In the genomic region with DNA sequence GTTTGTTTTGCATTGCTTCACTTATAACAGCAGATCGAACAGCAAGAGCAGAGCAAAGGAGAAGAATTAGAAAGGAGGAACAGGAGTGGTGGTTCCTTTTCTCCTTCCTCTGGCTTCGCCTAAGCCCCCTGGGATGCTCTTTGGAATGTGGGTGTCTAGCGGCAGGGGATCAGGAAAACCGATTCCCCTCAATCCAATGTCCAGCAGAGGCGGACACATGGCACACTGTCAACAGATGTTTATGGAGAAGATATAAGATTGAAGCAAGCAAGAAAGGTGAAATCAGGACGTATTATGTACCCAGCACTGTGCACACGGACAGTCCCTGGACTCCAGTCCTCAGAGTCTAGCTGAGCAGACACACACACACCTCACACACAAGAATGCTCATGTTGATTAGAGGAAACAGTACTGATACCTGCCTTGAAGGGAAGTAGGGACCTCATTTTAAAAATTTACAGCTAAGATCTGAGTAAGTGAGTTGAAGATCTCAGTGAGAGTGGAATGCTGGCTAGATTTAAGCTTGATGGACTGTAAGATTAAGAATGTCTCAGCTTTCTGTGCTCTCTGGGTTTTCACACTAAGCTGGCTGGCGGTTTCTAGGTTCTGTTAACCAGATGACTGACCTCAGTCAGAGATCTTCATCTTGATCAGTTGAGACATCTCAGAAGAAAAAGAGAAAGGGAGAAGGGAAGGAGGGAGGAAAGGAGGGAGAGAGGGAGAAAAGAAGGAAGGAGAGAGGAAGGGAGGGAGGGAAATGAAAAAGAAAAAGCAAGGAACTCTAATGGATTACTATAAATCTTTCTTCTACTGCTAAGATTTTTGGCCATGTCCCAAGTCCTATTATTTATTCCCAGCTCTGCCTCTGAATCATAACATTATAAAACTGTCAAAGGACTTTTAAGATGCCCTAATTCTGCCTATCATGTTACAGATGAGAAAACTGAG, we compare ENCODE assay signal across 15 cellular contexts. TPM values are rescaled to one million over a fixed set of nuclear protein-coding genes. Genes with fewer than 3 reads are reported as not detected.
DNase-seq lines count a peak whose midpoint lies in the region; ATAC-seq, FAIRE-seq and TF ChIP-seq lines count a peak whose summit lies in the region.
"Had no signal": no experiment of that assay in that cellular context is flagged by ENCODE, and none has a peak within 500 bp of the region (broad histone marks: within the 10 kb centered on the region; RNA-seq: fewer than 3 reads in every experiment).

No MANE protein-coding gene starts in this region.

- FAIRE-seq in GM19239 (lab: Jason Lieb, UNC) (peak; percentile 49), small intestine (lab: Jason Lieb, UNC) (no peak)

- peak; percentile 82 for ATAC-seq in HG03025 (IDR thresholded peaks at IDR 0.05; ENCODE audit: low FRiP score, unreplicated experiment)
- ATAC-seq in stimulated activated effector memory CD8-positive, alpha-beta T cell treated with anti-CD3 and anti-CD28 coated beads, Interleukin-12 subunit alpha, Interleukin-12 subunit beta, amount 100 ng/mL, for 72 hours, result peak; percentile 37
- ATAC-seq: gastrocnemius medialis, left lung had no signal

- peak overlapping the region; percentile 89 for H3K27ac Mint-ChIP-seq in endothelial cell (ENCODE audit: unreplicated experiment)
- no peak overlapping the region for H3K27ac Mint-ChIP-seq in stimulated activated effector memory CD8-positive, alpha-beta T cell treated with anti-CD3 and anti-CD28 coated beads, Interleukin-12 subunit alpha, Interleukin-12 subunit beta, amount 100 ng/mL, for 72 hours
- H3K27ac Mint-ChIP-seq: activated naive CD8-positive, alpha-beta T cell had no signal

- H3K36me3 ChIP-seq in small intestine (ENCODE audit: control insufficient read depth in 2 of 2, insufficient read depth in 2 of 2, low read length in 2 of 2) (no peaks in the 10 kb centered on the region), H7 (replicated peaks; ENCODE audit: control insufficient read depth, insufficient read depth, low read length) (peaks cover 11% of the 10 kb centered on the region)
- H3K36me3 ChIP-seq: gastrocnemius medialis, left lung had no signal

- DNase-seq in GM19239 (ENCODE audit: insufficient read length, low spot score) (no peak), endothelial cell (ENCODE audit: low spot score) (no peak), NCI-H345 treated with DMSO at 0.1 percent for 48 hours (lab: John Stamatoyannopoulos, UW; ENCODE audit: unreplicated experiment) (no peak), H4 (ENCODE audit: low spot score) (no peak), small intestine (no peak), H7 (no peak)
- DNase-seq in stimulated activated effector memory CD8-positive, alpha-beta T cell treated with anti-CD3 and anti-CD28 coated beads, Interleukin-12 subunit alpha, Interleukin-12 subunit beta, amount 100 ng/mL, for 72 hours (ENCODE audit: low spot score in 2 of 2), result no peak
- DNase-seq: gastrocnemius medialis, Karpas-422, left lung, RPMI8226, T-helper 9 cell had no signal

- no peaks in the 10 kb centered on the region for H3K9me3 Mint-ChIP-seq in endothelial cell (ENCODE audit: unreplicated experiment)
- peaks cover 5% of the 10 kb centered on the region for H3K9me3 Mint-ChIP-seq in stimulated activated effector memory CD8-positive, alpha-beta T cell treated with anti-CD3 and anti-CD28 coated beads, Interleukin-12 subunit alpha, Interleukin-12 subunit beta, amount 100 ng/mL, for 72 hours

- no peaks in the 10 kb centered on the region for H3K9me3 ChIP-seq in small intestine (ENCODE audit: control insufficient read depth, low read depth)
- H3K9me3 ChIP-seq: gastrocnemius medialis had no signal

- no peak for TF ChIP-seq CTCF in endothelial cell (IDR thresholded peaks at IDR 0.05; ENCODE audit: unreplicated experiment)

- H3K27ac ChIP-seq in small intestine (ENCODE audit: low read depth in 1 of 2, low read length in 1 of 2), result no peak overlapping the region
- H3K27ac ChIP-seq: gastrocnemius medialis, left lung had no signal

- H3K4me1 Mint-ChIP-seq in endothelial cell (ENCODE audit: unreplicated experiment), result peaks cover 38% of the 10 kb centered on the region
- H3K4me1 Mint-ChIP-seq in stimulated activated effector memory CD8-positive, alpha-beta T cell treated with anti-CD3 and anti-CD28 coated beads, Interleukin-12 subunit alpha, Interleukin-12 subunit beta, amount 100 ng/mL, for 72 hours, result no peaks in the 10 kb centered on the region

- no peaks in the 10 kb centered on the region for H3K4me1 ChIP-seq in small intestine (ENCODE audit: control insufficient read depth in 2 of 2, insufficient read depth in 1 of 2, low read depth in 1 of 2, low read length in 1 of 2)
- H3K4me1 ChIP-seq: left lung had no signal

- no peak overlapping the region for H3K4me3 ChIP-seq in small intestine (ENCODE audit: low read depth in 1 of 2, low read length in 2 of 2)
- H3K4me3 ChIP-seq in H7 (ENCODE audit: insufficient read depth, low read depth, low read length), result no peak overlapping the region
- H3K4me3 ChIP-seq: gastrocnemius medialis, left lung had no signal

- peaks cover 73% of the 10 kb centered on the region for H3K36me3 Mint-ChIP-seq in endothelial cell (ENCODE audit: low read depth, unreplicated experiment)
- peaks cover 6% of the 10 kb centered on the region for H3K36me3 Mint-ChIP-seq in stimulated activated effector memory CD8-positive, alpha-beta T cell treated with anti-CD3 and anti-CD28 coated beads, Interleukin-12 subunit alpha, Interleukin-12 subunit beta, amount 100 ng/mL, for 72 hours

- WGBS in small intestine, 3 donors, result 55 to 63% (median 60%) methylated on average over 8 of the region's 8 CpGs

- peaks cover 21% of the 10 kb centered on the region for H3K27me3 Mint-ChIP-seq in endothelial cell (ENCODE audit: unreplicated experiment)

- peaks cover 0 to 3% of the 10 kb centered on the region in 2 donors for H3K27me3 ChIP-seq in small intestine (ENCODE audit: control insufficient read depth in 2 of 2, insufficient read depth in 2 of 2, low read length in 2 of 2)
- H3K27me3 ChIP-seq in H7 (ENCODE audit: control insufficient read depth, insufficient read depth, low read length), result no peaks in the 10 kb centered on the region
- H3K27me3 ChIP-seq: gastrocnemius medialis had no signal

- H3K4me3 Mint-ChIP-seq in endothelial cell (ENCODE audit: unreplicated experiment), result peak overlapping the region; percentile 80
- H3K4me3 Mint-ChIP-seq in stimulated activated effector memory CD8-positive, alpha-beta T cell treated with anti-CD3 and anti-CD28 coated beads, Interleukin-12 subunit alpha, Interleukin-12 subunit beta, amount 100 ng/mL, for 72 hours, result no peak overlapping the region
- H3K4me3 Mint-ChIP-seq: activated naive CD8-positive, alpha-beta T cell had no signal

RNA-seq across cellular contexts. Expression of gene FLT1, which starts 44.8 kb away (rescaled TPM):
- 759 TPM for total RNA-seq in endothelial cell (ENCODE audit: unreplicated experiment)
- 0.25 and 0.43 TPM in 2 replicates for total RNA-seq in H4 (2014; rRNA removed; shearing (Covaris generic))
- 1 to 10 TPM in 1 of 3 donors, under 1 TPM in 2; 0.45 to 8.8 (median 0.81) TPM for polyA plus RNA-seq in small intestine
- total RNA-seq in H7 (2014; rRNA removed; shearing (Covaris generic)), result 55.3 and 59.4 TPM in 2 replicates
- total RNA-seq: osteoblast had no signal

Comparison
In these comparisons a context has a peak if more than half of its experiments do, and no peak if none do; other contexts are left out.
1. RNA of gene FLT1, which starts 44.8 kb away (total RNA-seq): 759 TPM in endothelial cell (single experiment) and 55.3 to 59.4 TPM in H7; 0.25 to 0.43 TPM in H4; every median in the first group is over 10 times any median in the second.